1 cellular context compared by ENCODE assay signal in the genomic region with DNA sequence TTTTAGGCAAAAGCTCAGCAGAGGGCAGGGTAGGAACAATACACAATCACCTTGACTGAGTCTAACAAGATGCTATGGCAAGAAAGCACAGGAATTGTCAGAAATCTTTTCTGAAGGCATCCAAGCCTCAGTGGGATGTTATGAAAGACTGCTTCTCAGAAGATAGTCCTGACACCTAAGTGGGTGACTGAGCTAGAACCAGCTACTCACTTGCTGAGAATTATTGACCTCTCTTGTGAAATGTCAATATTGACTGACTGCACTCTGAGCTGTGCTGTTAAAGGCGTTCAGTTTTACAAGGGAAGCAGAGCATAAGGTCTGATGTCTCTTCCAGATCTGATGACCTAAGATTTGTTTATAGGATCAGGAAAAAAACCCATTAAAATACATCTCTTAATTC.
TF ChIP-seq lines count a peak whose summit lies in the region.

No MANE protein-coding gene starts in this region.

TF ChIP-seq in HepG2, 621 proteins besides CTCF, POLR2A, EP300 and RAD21 (continued from another document and continues in another):
- TF ChIP-seq, protein P1, sequence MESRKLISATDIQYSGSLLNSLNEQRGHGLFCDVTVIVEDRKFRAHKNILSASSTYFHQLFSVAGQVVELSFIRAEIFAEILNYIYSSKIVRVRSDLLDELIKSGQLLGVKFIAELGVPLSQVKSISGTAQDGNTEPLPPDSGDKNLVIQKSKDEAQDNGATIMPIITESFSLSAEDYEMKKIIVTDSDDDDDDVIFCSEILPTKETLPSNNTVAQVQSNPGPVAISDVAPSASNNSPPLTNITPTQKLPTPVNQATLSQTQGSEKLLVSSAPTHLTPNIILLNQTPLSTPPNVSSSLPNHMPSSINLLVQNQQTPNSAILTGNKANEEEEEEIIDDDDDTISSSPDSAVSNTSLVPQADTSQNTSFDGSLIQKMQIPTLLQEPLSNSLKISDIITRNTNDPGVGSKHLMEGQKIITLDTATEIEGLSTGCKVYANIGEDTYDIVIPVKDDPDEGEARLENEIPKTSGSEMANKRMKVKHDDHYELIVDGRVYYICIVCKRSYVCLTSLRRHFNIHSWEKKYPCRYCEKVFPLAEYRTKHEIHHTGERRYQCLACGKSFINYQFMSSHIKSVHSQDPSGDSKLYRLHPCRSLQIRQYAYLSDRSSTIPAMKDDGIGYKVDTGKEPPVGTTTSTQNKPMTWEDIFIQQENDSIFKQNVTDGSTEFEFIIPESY (CRISPR knock-in tag; IDR thresholded peaks at IDR 0.05) = 0 out of 2 replicates have a peak, but pooled peaks have one; percentile 47
- TF ChIP-seq, protein P2, sequence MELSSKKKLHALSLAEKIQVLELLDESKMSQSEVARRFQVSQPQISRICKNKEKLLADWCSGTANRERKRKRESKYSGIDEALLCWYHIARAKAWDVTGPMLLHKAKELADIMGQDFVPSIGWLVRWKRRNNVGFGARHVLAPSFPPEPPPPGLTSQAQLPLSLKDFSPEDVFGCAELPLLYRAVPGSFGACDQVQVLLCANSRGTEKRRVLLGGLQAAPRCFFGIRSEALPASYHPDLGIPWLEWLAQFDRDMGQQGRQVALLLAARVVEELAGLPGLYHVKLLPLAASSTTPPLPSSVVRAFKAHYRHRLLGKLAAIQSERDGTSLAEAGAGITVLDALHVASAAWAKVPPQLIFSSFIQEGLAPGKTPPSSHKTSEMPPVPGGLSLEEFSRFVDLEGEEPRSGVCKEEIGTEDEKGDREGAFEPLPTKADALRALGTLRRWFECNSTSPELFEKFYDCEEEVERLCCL (CRISPR knock-in tag; IDR thresholded peaks at IDR 0.05; ENCODE audit: borderline replicate concordance) = no peak
- TF ChIP-seq PCBP2 (optimal IDR thresholded peaks at IDR 0.05; ENCODE audit: low read depth, low read length, poor library complexity, severe bottlenecking) (no peak), ZBTB42 (CRISPR knock-in tag; IDR thresholded peaks at IDR 0.05) (no peak), SAP130 (CRISPR knock-in tag; IDR thresholded peaks at IDR 0.05; ENCODE audit: low read depth) (peak; percentile 82), SNAPC2 (CRISPR knock-in tag; IDR thresholded peaks at IDR 0.05) (0 out of 2 replicates have a peak, but pooled peaks have one; percentile 67), SMARCE1 (IDR thresholded peaks at IDR 0.05; ENCODE audit: borderline replicate concordance) (peak; percentile 80; the same call in 1 of the 2 replicates), ZFY (CRISPR knock-in tag; IDR thresholded peaks at IDR 0.05) (no peak), TP53 (CRISPR knock-in tag; conservative IDR thresholded peaks at IDR 0.05) (no peak), CBFB (CRISPR knock-in tag; IDR thresholded peaks at IDR 0.05) (peak; percentile 54; the same call in 1 of the 2 replicates), MBD4 (IDR thresholded peaks at IDR 0.05; ENCODE audit: borderline replicate concordance, low read length) (no peak), ZNF101 (CRISPR knock-in tag; IDR thresholded peaks at IDR 0.05; ENCODE audit: borderline replicate concordance, low read depth) (0 out of 2 replicates have a peak, but pooled peaks have one; percentile 68), TBX3 (IDR thresholded peaks at IDR 0.05; ENCODE audit: borderline replicate concordance) (peak; percentile 85), MEF2D (CRISPR knock-in tag; IDR thresholded peaks at IDR 0.05) (peak; percentile 59; the same call in 1 of the 2 replicates), ZNF792 (CRISPR knock-in tag; IDR thresholded peaks at IDR 0.05) (peak; percentile 75; the same call in 1 of the 2 replicates), ZNF816 (CRISPR knock-in tag; IDR thresholded peaks at IDR 0.05; ENCODE audit: borderline replicate concordance) (no peak), POGZ (CRISPR knock-in tag; IDR thresholded peaks at IDR 0.05) (peak; percentile 69; the same call in 1 of the 2 replicates), ZNF124 (CRISPR knock-in tag; IDR thresholded peaks at IDR 0.05) (peak; percentile 90), ZNF720 (CRISPR knock-in tag; IDR thresholded peaks at IDR 0.05) (no peak), TMF1 (CRISPR knock-in tag; IDR thresholded peaks at IDR 0.05; ENCODE audit: low read depth) (no peak), HNF4A (CRISPR knock-in tag; IDR thresholded peaks at IDR 0.05) (peak; percentile 95), KAT2B (IDR thresholded peaks at IDR 0.05; ENCODE audit: borderline replicate concordance, low read depth, low read length) (peak; percentile 74; the same call in 1 of the 2 replicates)
- TF ChIP-seq, protein P3, sequence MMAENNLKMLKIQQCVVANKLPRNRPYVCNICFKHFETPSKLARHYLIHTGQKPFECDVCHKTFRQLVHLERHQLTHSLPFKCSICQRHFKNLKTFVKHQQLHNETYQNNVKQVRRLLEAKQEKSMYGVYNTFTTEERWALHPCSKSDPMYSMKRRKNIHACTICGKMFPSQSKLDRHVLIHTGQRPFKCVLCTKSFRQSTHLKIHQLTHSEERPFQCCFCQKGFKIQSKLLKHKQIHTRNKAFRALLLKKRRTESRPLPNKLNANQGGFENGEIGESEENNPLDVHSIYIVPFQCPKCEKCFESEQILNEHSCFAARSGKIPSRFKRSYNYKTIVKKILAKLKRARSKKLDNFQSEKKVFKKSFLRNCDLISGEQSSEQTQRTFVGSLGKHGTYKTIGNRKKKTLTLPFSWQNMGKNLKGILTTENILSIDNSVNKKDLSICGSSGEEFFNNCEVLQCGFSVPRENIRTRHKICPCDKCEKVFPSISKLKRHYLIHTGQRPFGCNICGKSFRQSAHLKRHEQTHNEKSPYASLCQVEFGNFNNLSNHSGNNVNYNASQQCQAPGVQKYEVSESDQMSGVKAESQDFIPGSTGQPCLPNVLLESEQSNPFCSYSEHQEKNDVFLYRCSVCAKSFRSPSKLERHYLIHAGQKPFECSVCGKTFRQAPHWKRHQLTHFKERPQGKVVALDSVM (CRISPR knock-in tag; IDR thresholded peaks at IDR 0.05) = no peak
- TF ChIP-seq, protein P4, sequence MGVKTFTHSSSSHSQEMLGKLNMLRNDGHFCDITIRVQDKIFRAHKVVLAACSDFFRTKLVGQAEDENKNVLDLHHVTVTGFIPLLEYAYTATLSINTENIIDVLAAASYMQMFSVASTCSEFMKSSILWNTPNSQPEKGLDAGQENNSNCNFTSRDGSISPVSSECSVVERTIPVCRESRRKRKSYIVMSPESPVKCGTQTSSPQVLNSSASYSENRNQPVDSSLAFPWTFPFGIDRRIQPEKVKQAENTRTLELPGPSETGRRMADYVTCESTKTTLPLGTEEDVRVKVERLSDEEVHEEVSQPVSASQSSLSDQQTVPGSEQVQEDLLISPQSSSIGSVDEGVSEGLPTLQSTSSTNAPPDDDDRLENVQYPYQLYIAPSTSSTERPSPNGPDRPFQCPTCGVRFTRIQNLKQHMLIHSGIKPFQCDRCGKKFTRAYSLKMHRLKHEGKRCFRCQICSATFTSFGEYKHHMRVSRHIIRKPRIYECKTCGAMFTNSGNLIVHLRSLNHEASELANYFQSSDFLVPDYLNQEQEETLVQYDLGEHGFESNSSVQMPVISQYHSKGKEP (CRISPR knock-in tag; IDR thresholded peaks at IDR 0.05) = no peak
- TF ChIP-seq, protein P5, sequence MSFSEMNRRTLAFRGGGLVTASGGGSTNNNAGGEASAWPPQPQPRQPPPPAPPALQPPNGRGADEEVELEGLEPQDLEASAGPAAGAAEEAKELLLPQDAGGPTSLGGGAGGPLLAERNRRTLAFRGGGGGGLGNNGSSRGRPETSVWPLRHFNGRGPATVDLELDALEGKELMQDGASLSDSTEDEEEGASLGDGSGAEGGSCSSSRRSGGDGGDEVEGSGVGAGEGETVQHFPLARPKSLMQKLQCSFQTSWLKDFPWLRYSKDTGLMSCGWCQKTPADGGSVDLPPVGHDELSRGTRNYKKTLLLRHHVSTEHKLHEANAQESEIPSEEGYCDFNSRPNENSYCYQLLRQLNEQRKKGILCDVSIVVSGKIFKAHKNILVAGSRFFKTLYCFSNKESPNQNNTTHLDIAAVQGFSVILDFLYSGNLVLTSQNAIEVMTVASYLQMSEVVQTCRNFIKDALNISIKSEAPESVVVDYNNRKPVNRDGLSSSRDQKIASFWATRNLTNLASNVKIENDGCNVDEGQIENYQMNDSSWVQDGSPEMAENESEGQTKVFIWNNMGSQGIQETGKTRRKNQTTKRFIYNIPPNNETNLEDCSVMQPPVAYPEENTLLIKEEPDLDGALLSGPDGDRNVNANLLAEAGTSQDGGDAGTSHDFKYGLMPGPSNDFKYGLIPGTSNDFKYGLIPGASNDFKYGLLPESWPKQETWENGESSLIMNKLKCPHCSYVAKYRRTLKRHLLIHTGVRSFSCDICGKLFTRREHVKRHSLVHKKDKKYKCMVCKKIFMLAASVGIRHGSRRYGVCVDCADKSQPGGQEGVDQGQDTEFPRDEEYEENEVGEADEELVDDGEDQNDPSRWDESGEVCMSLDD (CRISPR knock-in tag; IDR thresholded peaks at IDR 0.05; ENCODE audit: borderline replicate concordance) = peak; percentile 92
- TF ChIP-seq, protein P6, sequence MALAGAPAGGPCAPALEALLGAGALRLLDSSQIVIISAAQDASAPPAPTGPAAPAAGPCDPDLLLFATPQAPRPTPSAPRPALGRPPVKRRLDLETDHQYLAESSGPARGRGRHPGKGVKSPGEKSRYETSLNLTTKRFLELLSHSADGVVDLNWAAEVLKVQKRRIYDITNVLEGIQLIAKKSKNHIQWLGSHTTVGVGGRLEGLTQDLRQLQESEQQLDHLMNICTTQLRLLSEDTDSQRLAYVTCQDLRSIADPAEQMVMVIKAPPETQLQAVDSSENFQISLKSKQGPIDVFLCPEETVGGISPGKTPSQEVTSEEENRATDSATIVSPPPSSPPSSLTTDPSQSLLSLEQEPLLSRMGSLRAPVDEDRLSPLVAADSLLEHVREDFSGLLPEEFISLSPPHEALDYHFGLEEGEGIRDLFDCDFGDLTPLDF (CRISPR knock-in tag; IDR thresholded peaks at IDR 0.05) = no peak
- TF ChIP-seq, protein P7, sequence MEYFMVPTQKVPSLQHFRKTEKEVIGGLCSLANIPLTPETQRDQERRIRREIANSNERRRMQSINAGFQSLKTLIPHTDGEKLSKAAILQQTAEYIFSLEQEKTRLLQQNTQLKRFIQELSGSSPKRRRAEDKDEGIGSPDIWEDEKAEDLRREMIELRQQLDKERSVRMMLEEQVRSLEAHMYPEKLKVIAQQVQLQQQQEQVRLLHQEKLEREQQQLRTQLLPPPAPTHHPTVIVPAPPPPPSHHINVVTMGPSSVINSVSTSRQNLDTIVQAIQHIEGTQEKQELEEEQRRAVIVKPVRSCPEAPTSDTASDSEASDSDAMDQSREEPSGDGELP (IDR thresholded peaks at IDR 0.05; ENCODE audit: borderline replicate concordance, low read depth) = peak; percentile 35; the same call in 1 of the 2 replicates
- TF ChIP-seq, protein P8, sequence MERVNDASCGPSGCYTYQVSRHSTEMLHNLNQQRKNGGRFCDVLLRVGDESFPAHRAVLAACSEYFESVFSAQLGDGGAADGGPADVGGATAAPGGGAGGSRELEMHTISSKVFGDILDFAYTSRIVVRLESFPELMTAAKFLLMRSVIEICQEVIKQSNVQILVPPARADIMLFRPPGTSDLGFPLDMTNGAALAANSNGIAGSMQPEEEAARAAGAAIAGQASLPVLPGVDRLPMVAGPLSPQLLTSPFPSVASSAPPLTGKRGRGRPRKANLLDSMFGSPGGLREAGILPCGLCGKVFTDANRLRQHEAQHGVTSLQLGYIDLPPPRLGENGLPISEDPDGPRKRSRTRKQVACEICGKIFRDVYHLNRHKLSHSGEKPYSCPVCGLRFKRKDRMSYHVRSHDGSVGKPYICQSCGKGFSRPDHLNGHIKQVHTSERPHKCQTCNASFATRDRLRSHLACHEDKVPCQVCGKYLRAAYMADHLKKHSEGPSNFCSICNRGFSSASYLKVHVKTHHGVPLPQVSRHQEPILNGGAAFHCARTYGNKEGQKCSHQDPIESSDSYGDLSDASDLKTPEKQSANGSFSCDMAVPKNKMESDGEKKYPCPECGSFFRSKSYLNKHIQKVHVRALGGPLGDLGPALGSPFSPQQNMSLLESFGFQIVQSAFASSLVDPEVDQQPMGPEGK (CRISPR knock-in tag; IDR thresholded peaks at IDR 0.05) = peak; percentile 62
- TF ChIP-seq, protein P9, sequence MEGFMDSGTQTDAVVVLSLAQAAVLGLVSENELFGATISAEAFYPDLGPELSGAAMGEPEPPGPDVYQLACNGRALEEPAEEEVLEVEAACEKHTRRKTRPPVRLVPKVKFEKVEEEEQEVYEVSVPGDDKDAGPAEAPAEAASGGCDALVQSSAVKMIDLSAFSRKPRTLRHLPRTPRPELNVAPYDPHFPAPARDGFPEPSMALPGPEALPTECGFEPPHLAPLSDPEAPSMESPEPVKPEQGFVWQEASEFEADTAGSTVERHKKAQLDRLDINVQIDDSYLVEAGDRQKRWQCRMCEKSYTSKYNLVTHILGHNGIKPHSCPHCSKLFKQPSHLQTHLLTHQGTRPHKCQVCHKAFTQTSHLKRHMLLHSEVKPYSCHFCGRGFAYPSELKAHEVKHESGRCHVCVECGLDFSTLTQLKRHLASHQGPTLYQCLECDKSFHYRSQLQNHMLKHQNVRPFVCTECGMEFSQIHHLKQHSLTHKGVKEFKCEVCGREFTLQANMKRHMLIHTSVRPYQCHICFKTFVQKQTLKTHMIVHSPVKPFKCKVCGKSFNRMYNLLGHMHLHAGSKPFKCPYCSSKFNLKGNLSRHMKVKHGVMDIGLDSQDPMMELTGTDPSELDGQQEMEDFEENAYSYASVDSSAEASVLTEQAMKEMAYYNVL (CRISPR knock-in tag; IDR thresholded peaks at IDR 0.05; ENCODE audit: borderline replicate concordance) = 0 out of 2 replicates have a peak, but pooled peaks have one; percentile 28
- TF ChIP-seq, protein P10, sequence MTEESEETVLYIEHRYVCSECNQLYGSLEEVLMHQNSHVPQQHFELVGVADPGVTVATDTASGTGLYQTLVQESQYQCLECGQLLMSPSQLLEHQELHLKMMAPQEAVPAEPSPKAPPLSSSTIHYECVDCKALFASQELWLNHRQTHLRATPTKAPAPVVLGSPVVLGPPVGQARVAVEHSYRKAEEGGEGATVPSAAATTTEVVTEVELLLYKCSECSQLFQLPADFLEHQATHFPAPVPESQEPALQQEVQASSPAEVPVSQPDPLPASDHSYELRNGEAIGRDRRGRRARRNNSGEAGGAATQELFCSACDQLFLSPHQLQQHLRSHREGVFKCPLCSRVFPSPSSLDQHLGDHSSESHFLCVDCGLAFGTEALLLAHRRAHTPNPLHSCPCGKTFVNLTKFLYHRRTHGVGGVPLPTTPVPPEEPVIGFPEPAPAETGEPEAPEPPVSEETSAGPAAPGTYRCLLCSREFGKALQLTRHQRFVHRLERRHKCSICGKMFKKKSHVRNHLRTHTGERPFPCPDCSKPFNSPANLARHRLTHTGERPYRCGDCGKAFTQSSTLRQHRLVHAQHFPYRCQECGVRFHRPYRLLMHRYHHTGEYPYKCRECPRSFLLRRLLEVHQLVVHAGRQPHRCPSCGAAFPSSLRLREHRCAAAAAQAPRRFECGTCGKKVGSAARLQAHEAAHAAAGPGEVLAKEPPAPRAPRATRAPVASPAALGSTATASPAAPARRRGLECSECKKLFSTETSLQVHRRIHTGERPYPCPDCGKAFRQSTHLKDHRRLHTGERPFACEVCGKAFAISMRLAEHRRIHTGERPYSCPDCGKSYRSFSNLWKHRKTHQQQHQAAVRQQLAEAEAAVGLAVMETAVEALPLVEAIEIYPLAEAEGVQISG (CRISPR knock-in tag; IDR thresholded peaks at IDR 0.05) = peak; percentile 69
- TF ChIP-seq, protein P11, sequence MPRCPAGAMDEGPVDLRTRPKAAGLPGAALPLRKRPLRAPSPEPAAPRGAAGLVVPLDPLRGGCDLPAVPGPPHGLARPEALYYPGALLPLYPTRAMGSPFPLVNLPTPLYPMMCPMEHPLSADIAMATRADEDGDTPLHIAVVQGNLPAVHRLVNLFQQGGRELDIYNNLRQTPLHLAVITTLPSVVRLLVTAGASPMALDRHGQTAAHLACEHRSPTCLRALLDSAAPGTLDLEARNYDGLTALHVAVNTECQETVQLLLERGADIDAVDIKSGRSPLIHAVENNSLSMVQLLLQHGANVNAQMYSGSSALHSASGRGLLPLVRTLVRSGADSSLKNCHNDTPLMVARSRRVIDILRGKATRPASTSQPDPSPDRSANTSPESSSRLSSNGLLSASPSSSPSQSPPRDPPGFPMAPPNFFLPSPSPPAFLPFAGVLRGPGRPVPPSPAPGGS (CRISPR knock-in tag; IDR thresholded peaks at IDR 0.05) = no peak
